ENCODE assay signal across 21 cellular contexts in genomic region chr20:3325864-3326263, GRCh38.
DNase-seq lines count a peak whose midpoint lies in the region; ATAC-seq and TF ChIP-seq lines count a peak whose summit lies in the region.
"Had no signal": no experiment of that assay in that cellular context is flagged by ENCODE, and none has a peak within 500 bp of the region (broad histone marks: within the 10 kb centered on the region; RNA-seq: fewer than 3 reads in every experiment).

No MANE protein-coding gene starts in this region.

- peaks cover 23% of the 10 kb centered on the region for H3K4me1 Mint-ChIP-seq in stimulated activated naive CD8-positive, alpha-beta T cell treated with anti-CD3 and anti-CD28 coated beads, Interleukin-15, amount 100 ng/mL, for 72 hours

- no peak overlapping the region for H3K4me3 ChIP-seq in dorsolateral prefrontal cortex
- H3K4me3 ChIP-seq: BLaER1 had no signal

- no peak for DNase-seq in stimulated activated naive CD8-positive, alpha-beta T cell treated with anti-CD3 and anti-CD28 coated beads, Interleukin-15, amount 100 ng/mL, for 72 hours
- DNase-seq in stimulated activated naive CD8-positive, alpha-beta T cell treated with anti-CD3 and anti-CD28 coated beads, Interleukin-15, Interleukin-2, amounts not matched to agents 100 U/mL and 50 U/mL, for 24 hours: no peak
- DNase-seq in dorsolateral prefrontal cortex: no peak
- peak; percentile 61 for DNase-seq in pons (ENCODE audit: low spot score)
- DNase-seq in mucosa of gallbladder (ENCODE audit: low spot score): no peak
- DNase-seq in NCI-H1694 (lab: John Stamatoyannopoulos, UW): no peak
- DNase-seq in DMS153 treated with DMSO at 0.1 percent for 48 hours (lab: John Stamatoyannopoulos, UW; ENCODE audit: unreplicated experiment): no peak
- DNase-seq: 8988T; ACHN; BE2C; C1 segment of cervical spinal cord; CD4-positive, alpha-beta memory T cell; CD4-positive, CD25-positive, alpha-beta regulatory T cell; CD8-positive, alpha-beta memory T cell; COR-L47; DMS 273 treated with DMSO at 0.1 percent for 48 hours; DMS153; DMS79 treated with DMSO at 0.1 percent for 48 hours; GF-D8 had no signal

- intact Hi-C loops in dorsolateral prefrontal cortex (cut with DNase I): no loop called here

- H3K4me3 Mint-ChIP-seq in stimulated activated naive CD8-positive, alpha-beta T cell treated with anti-CD3 and anti-CD28 coated beads, Interleukin-15, amount 100 ng/mL, for 72 hours: no peak overlapping the region
- H3K4me3 Mint-ChIP-seq: CD14-positive monocyte; CD4-positive, alpha-beta memory T cell; CD4-positive, CD25-positive, alpha-beta regulatory T cell; CD8-positive, alpha-beta memory T cell had no signal

- TF ChIP-seq CTCF in dorsolateral prefrontal cortex (IDR thresholded peaks at IDR 0.05 in 54 of 56, conservative IDR thresholded peaks at IDR 0.05 in 2 of 56; ENCODE audit: low read depth in 1 of 56, partially characterized antibody in 56 of 56): no peak

- ATAC-seq in stimulated activated naive CD8-positive, alpha-beta T cell treated with anti-CD3 and anti-CD28 coated beads, Interleukin-15, amount 100 ng/mL, for 72 hours: no peak
- no peak for ATAC-seq in stimulated activated naive CD8-positive, alpha-beta T cell treated with anti-CD3 and anti-CD28 coated beads, Interleukin-15, Interleukin-2, amounts not matched to agents 100 U/mL and 50 U/mL, for 24 hours

- H3K27me3 ChIP-seq in dorsolateral prefrontal cortex: no peaks in the 10 kb centered on the region
- H3K27me3 ChIP-seq: BE2C, BLaER1 had no signal

- peak overlapping the region in 37 of 59 donors; percentile 8 to 73 (median 45) for H3K27ac ChIP-seq in dorsolateral prefrontal cortex
- H3K27ac ChIP-seq: BLaER1 had no signal

- no peaks in the 10 kb centered on the region for H3K9me3 Mint-ChIP-seq in stimulated activated naive CD8-positive, alpha-beta T cell treated with anti-CD3 and anti-CD28 coated beads, Interleukin-15, amount 100 ng/mL, for 72 hours
- H3K9me3 Mint-ChIP-seq: CD14-positive monocyte; CD4-positive, alpha-beta memory T cell; CD4-positive, CD25-positive, alpha-beta regulatory T cell; CD8-positive, alpha-beta memory T cell had no signal

- H3K27ac Mint-ChIP-seq in stimulated activated naive CD8-positive, alpha-beta T cell treated with anti-CD3 and anti-CD28 coated beads, Interleukin-15, amount 100 ng/mL, for 72 hours: peak overlapping the region; percentile 44 to 54

- no peaks in the 10 kb centered on the region for H3K27me3 Mint-ChIP-seq in stimulated activated naive CD8-positive, alpha-beta T cell treated with anti-CD3 and anti-CD28 coated beads, Interleukin-15, amount 100 ng/mL, for 72 hours
- H3K27me3 Mint-ChIP-seq: CD4-positive, alpha-beta memory T cell; CD4-positive, CD25-positive, alpha-beta regulatory T cell; CD8-positive, alpha-beta memory T cell had no signal
